ENCODE assay signal across 9 cellular contexts in genomic region chrX:74383611-74384010, GRCh38. TPM values are rescaled to one million over a fixed set of nuclear protein-coding genes. Genes with fewer than 3 reads are reported as not detected.
DNase-seq lines count a peak whose midpoint lies in the region; ATAC-seq and TF ChIP-seq lines count a peak whose summit lies in the region.
"Had no signal": no experiment of that assay in that cellular context is flagged by ENCODE, and none has a peak within 500 bp of the region (broad histone marks: within the 10 kb centered on the region; RNA-seq: fewer than 3 reads in every experiment).

No MANE protein-coding gene starts in this region.

- peak; percentile 48 to 49 for ATAC-seq in activated T-cell treated with anti-CD3 and anti-CD28 coated beads, Interleukin-2, amount 50 U/mL, for 72 hours (replicated peaks in 1 of 2)
- peak; percentile 87 for ATAC-seq in WTC11
- ATAC-seq in psoas muscle = peak; percentile 58 to 79 (median 70)
- ATAC-seq in HG03469 (IDR thresholded peaks at IDR 0.05; ENCODE audit: unreplicated experiment) = no peak

- peaks cover 21% of the 10 kb centered on the region for H3K27me3 Mint-ChIP-seq in activated T-cell treated with anti-CD3 and anti-CD28 coated beads, Interleukin-2, amount 50 U/mL, for 72 hours (ENCODE audit: low read depth)
- no peaks in the 10 kb centered on the region; the same call in 1 of the 2 replicates for H3K27me3 Mint-ChIP-seq in WTC11 (ENCODE audit: low read depth)
- H3K27me3 Mint-ChIP-seq: activated naive CD4-positive, alpha-beta T cell treated with anti-CD3 and anti-CD28 coated beads, Interleukin-2, amount 50 U/mL, for 24 hours had no signal

- no peak overlapping the region for H3K4me3 Mint-ChIP-seq in activated T-cell treated with anti-CD3 and anti-CD28 coated beads, Interleukin-2, amount 50 U/mL, for 72 hours
- no peak overlapping the region for H3K4me3 Mint-ChIP-seq in WTC11
- H3K4me3 Mint-ChIP-seq: activated naive CD4-positive, alpha-beta T cell treated with anti-CD3 and anti-CD28 coated beads, Interleukin-2, amount 50 U/mL, for 24 hours had no signal

- H3K4me1 ChIP-seq in MM.1S (ENCODE audit: low read length) (no peaks in the 10 kb centered on the region), psoas muscle (no peaks in the 10 kb centered on the region)

- WGBS in psoas muscle, 3 donors = 46 to 68% (median 67%) methylated on average over 2 of the region's 2 CpGs

- intact Hi-C loops in psoas muscle (cut with DNase I) = loop anchor here in 1 of 2 donors (2.0 to 5.0 kb wide), 2 partner anchors 34 to 165 kb away; no protein-coding TSS in a partner anchor

- H3K27me3 ChIP-seq in MM.1S (replicated peaks; ENCODE audit: insufficient read depth, low read length) (no peaks in the 10 kb centered on the region), psoas muscle (ENCODE audit: insufficient read depth in 3 of 3, low read length in 2 of 3) (peaks cover 0 to 15% (median 0%) of the 10 kb centered on the region in 3 donors)

- TF ChIP-seq CTCF in MM.1S (IDR thresholded peaks at IDR 0.05; ENCODE audit: low read length) (peak; percentile 45), WTC11 (IDR thresholded peaks at IDR 0.05) (no peak), psoas muscle (IDR thresholded peaks at IDR 0.05) (peak; percentile 39)

- no peaks in the 10 kb centered on the region for H3K9me3 Mint-ChIP-seq in activated T-cell treated with anti-CD3 and anti-CD28 coated beads, Interleukin-2, amount 50 U/mL, for 72 hours
- no peaks in the 10 kb centered on the region; the same call in 1 of the 2 replicates for H3K9me3 Mint-ChIP-seq in WTC11
- H3K9me3 Mint-ChIP-seq: activated naive CD4-positive, alpha-beta T cell treated with anti-CD3 and anti-CD28 coated beads, Interleukin-2, amount 50 U/mL, for 24 hours had no signal

- peak; percentile 5 to 23 for DNase-seq in activated T-cell treated with anti-CD3 and anti-CD28 coated beads, Interleukin-2, amount 50 U/mL, for 72 hours
- DNase-seq in activated T-cell treated with anti-CD3 and anti-CD28 coated beads for 4 hours = no peak
- peak; percentile 25 for DNase-seq in MM.1S
- DNase-seq in WTC11 (ENCODE audit: low spot score) = peak; percentile 32
- DNase-seq in globus pallidus (ENCODE audit: low spot score) = peak; percentile 48
- no peak for DNase-seq in psoas muscle
- DNase-seq in NCI-H187 (lab: John Stamatoyannopoulos, UW) = no peak

- H3K79me2 ChIP-seq in MM.1S (ENCODE audit: low read length) = no peaks in the 10 kb centered on the region

- no peak overlapping the region for H3K9ac ChIP-seq in MM.1S (ENCODE audit: low read length)

- H3K9me3 ChIP-seq in MM.1S (replicated peaks; ENCODE audit: insufficient read depth, low read length) (no peaks in the 10 kb centered on the region), psoas muscle (no peaks in the 10 kb centered on the region)

- H3K27ac ChIP-seq in MM.1S (ENCODE audit: low read length) (no peak overlapping the region), psoas muscle (no peak overlapping the region)

- H3K36me3 Mint-ChIP-seq in activated T-cell treated with anti-CD3 and anti-CD28 coated beads, Interleukin-2, amount 50 U/mL, for 72 hours (ENCODE audit: insufficient read depth in 2 of 2) = no peaks in the 10 kb centered on the region
- H3K36me3 Mint-ChIP-seq in WTC11 = no peaks in the 10 kb centered on the region
- H3K36me3 Mint-ChIP-seq: activated naive CD4-positive, alpha-beta T cell treated with anti-CD3 and anti-CD28 coated beads, Interleukin-2, amount 50 U/mL, for 24 hours had no signal

- H4K20me1 ChIP-seq in MM.1S (ENCODE audit: insufficient read depth, low read length) = no peaks in the 10 kb centered on the region

- H3K36me3 ChIP-seq in MM.1S (replicated peaks; ENCODE audit: insufficient read depth, low read length) = no peaks in the 10 kb centered on the region
- no peaks in the 10 kb centered on the region for H3K36me3 ChIP-seq in psoas muscle (ENCODE audit: insufficient read depth in 1 of 2, low read depth in 1 of 2)

- H3K4me3 ChIP-seq in MM.1S (ENCODE audit: low read length) (no peak overlapping the region), psoas muscle (no peak overlapping the region)

- no peak overlapping the region for H3K27ac Mint-ChIP-seq in activated T-cell treated with anti-CD3 and anti-CD28 coated beads, Interleukin-2, amount 50 U/mL, for 72 hours
- no peak overlapping the region for H3K27ac Mint-ChIP-seq in WTC11
- H3K27ac Mint-ChIP-seq: activated naive CD4-positive, alpha-beta T cell treated with anti-CD3 and anti-CD28 coated beads, Interleukin-2, amount 50 U/mL, for 24 hours had no signal

- H3K9me2 ChIP-seq in MM.1S (replicated peaks; ENCODE audit: insufficient read depth, low read length) = no peaks in the 10 kb centered on the region

- no peak overlapping the region for H3K4me2 ChIP-seq in MM.1S (ENCODE audit: low read depth, low read length)

- CTCF ChIA-PET in WTC11 (lab: Charles Lee) = interaction anchor here (2.4 kb wide), 1 partner anchor 153 kb away, joined by 5 read pairs; no protein-coding TSS in a partner anchor

- POLR2A ChIA-PET in WTC11 (lab: Charles Lee) = no interaction called here

- H3K4me1 Mint-ChIP-seq in activated T-cell treated with anti-CD3 and anti-CD28 coated beads, Interleukin-2, amount 50 U/mL, for 72 hours (ENCODE audit: low read depth) = no peaks in the 10 kb centered on the region
- H3K4me1 Mint-ChIP-seq in WTC11 = peaks cover 11% of the 10 kb centered on the region
- H3K4me1 Mint-ChIP-seq: activated naive CD4-positive, alpha-beta T cell treated with anti-CD3 and anti-CD28 coated beads, Interleukin-2, amount 50 U/mL, for 24 hours had no signal

- H2AFZ ChIP-seq in MM.1S (ENCODE audit: low read length) = no peak overlapping the region

- H3F3A ChIP-seq in MM.1S (ENCODE audit: insufficient read depth, low read length) = no peaks in the 10 kb centered on the region

TF ChIP-seq in WTC11, 78 proteins besides CTCF, POLR2A, EP300 and RAD21:
- TF ChIP-seq ATF6 (CRISPR knock-in tag; IDR thresholded peaks at IDR 0.05) = no peak
- TF ChIP-seq NFE2L1 (CRISPR knock-in tag; IDR thresholded peaks at IDR 0.05) = no peak
- no peak for TF ChIP-seq PRRX2 (CRISPR knock-in tag; IDR thresholded peaks at IDR 0.05)
- no peak for TF ChIP-seq SP1 (CRISPR knock-in tag; conservative IDR thresholded peaks at IDR 0.05)
- no peak for TF ChIP-seq FOXK1 (CRISPR knock-in tag; IDR thresholded peaks at IDR 0.05)
- TF ChIP-seq ZNF263 (CRISPR knock-in tag; IDR thresholded peaks at IDR 0.05; ENCODE audit: low read depth) = no peak
- TF ChIP-seq, protein P1, sequence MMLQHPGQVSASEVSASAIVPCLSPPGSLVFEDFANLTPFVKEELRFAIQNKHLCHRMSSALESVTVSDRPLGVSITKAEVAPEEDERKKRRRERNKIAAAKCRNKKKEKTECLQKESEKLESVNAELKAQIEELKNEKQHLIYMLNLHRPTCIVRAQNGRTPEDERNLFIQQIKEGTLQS (CRISPR knock-in tag; conservative IDR thresholded peaks at IDR 0.05) = no peak
- no peak for TF ChIP-seq NR3C1 (CRISPR knock-in tag; conservative IDR thresholded peaks at IDR 0.05; ENCODE audit: low read depth)
- no peak for TF ChIP-seq CREM (CRISPR knock-in tag; IDR thresholded peaks at IDR 0.05)
TF ChIP-seq in WTC11: peak in this region for 0.

RNA-seq across cellular contexts. Expression of gene SLC16A2, which starts 37.7 kb away (rescaled TPM):
- total RNA-seq in activated T-cell treated with anti-CD3 and anti-CD28 coated beads, Interleukin-2, amount 50 U/mL, for 72 hours = under 1 TPM; 0.30 to 0.36 TPM
- total RNA-seq in WTC11 (2021) (48.4 to 55.2 TPM (median 48.4 TPM) in 3 replicates), psoas muscle (1 to 10 TPM; 1.7 to 6.3 (median 3.2) TPM)
- 1 to 10 TPM in 2 of 3 donors, under 1 TPM in 1; 0.66 to 2.3 (median 1.3) TPM for polyA plus RNA-seq in psoas muscle

Comparison
In these comparisons a context has a peak if more than half of its experiments do, and no peak if none do; other contexts are left out.
1. DNase-seq: peak in activated T-cell treated with anti-CD3 and anti-CD28 coated beads, Interleukin-2, amount 50 U/mL, for 72 hours (2 of 2), MM.1S (single experiment), WTC11 (single experiment) and globus pallidus (single experiment); none in activated T-cell treated with anti-CD3 and anti-CD28 coated beads for 4 hours (single experiment), psoas muscle (0 of 2) and NCI-H187 (0 of 2).